8 cellular contexts compared by ENCODE assay signal in genomic region chrX:10189317-10190268, GRCh38. TPM values are rescaled to one million over a fixed set of nuclear protein-coding genes. Genes with fewer than 3 reads are reported as not detected.
DNase-seq lines count a peak whose midpoint lies in the region; ATAC-seq lines count a peak whose summit lies in the region.

No MANE protein-coding gene starts in this region.

- no peaks in the 10 kb centered on the region for H3K79me2 ChIP-seq in ACC112 (ENCODE audit: control insufficient read depth, insufficient read depth, low read length, unreplicated experiment)

- no peaks in the 10 kb centered on the region for H3K36me3 ChIP-seq in ACC112 (ENCODE audit: insufficient read depth, low read length)

- H3K4me3 ChIP-seq in ACC112 (ENCODE audit: low read depth, low read length), result no peak overlapping the region

- no peak overlapping the region for H2AFZ ChIP-seq in ACC112 (ENCODE audit: low read length, unreplicated experiment)

- H3K27ac ChIP-seq in ACC112 (ENCODE audit: low read depth, low read length), result peak overlapping the region; percentile 41; the same call in 1 of the 2 replicates

- ATAC-seq in GM18511 (IDR thresholded peaks at IDR 0.05; ENCODE audit: unreplicated experiment) (peak; percentile 86), HG03095 (IDR thresholded peaks at IDR 0.05; ENCODE audit: unreplicated experiment) (peak; percentile 92)

- peaks cover 6% of the 10 kb centered on the region for H3K4me1 ChIP-seq in ACC112 (ENCODE audit: control insufficient read depth, insufficient read depth, low read length, unreplicated experiment)

- DNase-seq in NCI-H446 treated with DMSO at 0.1 percent for 48 hours (lab: John Stamatoyannopoulos, UW), result peak; percentile 4
- DNase-seq in activated CD4-positive, alpha-beta T cell treated with anti-CD3 and anti-CD28 coated beads, Interleukin-2, amount 50 U/mL, for 4 hours, result peak; percentile 60 to 61
- DNase-seq in dermis blood vessel endothelial cell, result peak; percentile 82
- DNase-seq in lung microvascular endothelial cell (ENCODE audit: low read depth in 2 of 2), result peak; percentile 71 to 89
- DNase-seq in stimulated activated CD8-positive, alpha-beta memory T cell treated with anti-CD3 and anti-CD28 coated beads, Interleukin-15, amount 100 ng/mL, for 1 hour (ENCODE audit: low read depth), result peak; percentile 51

- H3K27me3 ChIP-seq in ACC112 (ENCODE audit: insufficient read depth, low read length), result no peaks in the 10 kb centered on the region

RNA-seq across cellular contexts. Expression of gene CLCN4, which starts 32.8 kb away (rescaled TPM):
- total RNA-seq in dermis blood vessel endothelial cell, result 6.5 and 9.6 TPM in 2 replicates
- 5.0 and 6.9 TPM in 2 replicates for total RNA-seq in lung microvascular endothelial cell

Comparison
In these comparisons a context has a peak if more than half of its experiments do, and no peak if none do; other contexts are left out.
1. DNase-seq: peak in every context shown above with its lines; median percentile 82 in dermis blood vessel endothelial cell; 80 in lung microvascular endothelial cell; 60 in activated CD4-positive, alpha-beta T cell treated with anti-CD3 and anti-CD28 coated beads, Interleukin-2, amount 50 U/mL, for 4 hours; 51 in stimulated activated CD8-positive, alpha-beta memory T cell treated with anti-CD3 and anti-CD28 coated beads, Interleukin-15, amount 100 ng/mL, for 1 hour; 4 in NCI-H446 treated with DMSO at 0.1 percent for 48 hours.